ENCODE assay signal across 18 cellular contexts in genomic region chr10:88944813-88945212, GRCh38. TPM values are rescaled to one million over a fixed set of nuclear protein-coding genes. Genes with fewer than 3 reads are reported as not detected.
DNase-seq lines count a peak whose midpoint lies in the region; ATAC-seq and TF ChIP-seq lines count a peak whose summit lies in the region.
"Had no signal": no experiment of that assay in that cellular context is flagged by ENCODE, and none has a peak within 500 bp of the region (broad histone marks: within the 10 kb centered on the region; RNA-seq: fewer than 3 reads in every experiment).

No MANE protein-coding gene starts in this region.

- H3K36me3 ChIP-seq in SJCRH30: no peaks in the 10 kb centered on the region

- no peaks in the 10 kb centered on the region for H3K9me3 Mint-ChIP-seq in nephron
- H3K9me3 Mint-ChIP-seq: activated T-cell treated with anti-CD3 and anti-CD28 coated beads, Interleukin-2, amount 50 U/mL, for 4 hours had no signal

- peak overlapping the region in 2 of 3 experiments; percentile 23 to 43 for H3K27ac Mint-ChIP-seq in nephron

- H3K36me3 Mint-ChIP-seq in nephron (ENCODE audit: low read depth): no peaks in the 10 kb centered on the region

- TF ChIP-seq CTCF in GM10266 (IDR thresholded peaks at IDR 0.05; ENCODE audit: control insufficient read depth, insufficient read depth, low read depth, missing control alignments) (no peak), nephron (IDR thresholded peaks at IDR 0.05; ENCODE audit: unreplicated experiment in 3 of 3) (no peak)

- no peaks in the 10 kb centered on the region for H3K27me3 Mint-ChIP-seq in nephron (ENCODE audit: low read depth)

- H3K27me3 ChIP-seq in SJCRH30: no peaks in the 10 kb centered on the region
- H3K27me3 ChIP-seq: dorsolateral prefrontal cortex had no signal

- H3K27ac ChIP-seq in SJCRH30: no peak overlapping the region
- H3K27ac ChIP-seq: dorsolateral prefrontal cortex, parathyroid adenoma had no signal

- no peak overlapping the region for H3K4me3 ChIP-seq in SJCRH30
- H3K4me3 ChIP-seq: dorsolateral prefrontal cortex had no signal

- no peaks in the 10 kb centered on the region for H3K9me3 ChIP-seq in SJCRH30 (replicated peaks)

- DNase-seq in GM10266 (ENCODE audit: extremely low spot score) (peak; percentile 6), SJCRH30 (no peak), GM03348 (ENCODE audit: low spot score) (no peak), NCI-H1105 treated with DMSO at 0.1 percent for 48 hours (lab: John Stamatoyannopoulos, UW) (no peak), GOT3 (lab: John Stamatoyannopoulos, UW) (no peak)
- DNase-seq: activated CD4-positive, CD25-positive, alpha-beta regulatory T cell; activated T-cell treated with anti-CD3 and anti-CD28 coated beads, Interleukin-2, amount 50 U/mL, for 4 hours; dorsolateral prefrontal cortex; EL; NCI-H187; NCI-H774; stimulated activated CD4-positive, alpha-beta T cell treated with anti-CD3 and anti-CD28 coated beads, Interleukin-1b, Interleukin-23, amount 100 ng/mL, for 48 hours had no signal

- H3K4me1 Mint-ChIP-seq in nephron: peaks cover 13% of the 10 kb centered on the region

- no peaks in the 10 kb centered on the region for H3K4me1 ChIP-seq in SJCRH30
- H3K4me1 ChIP-seq: parathyroid adenoma had no signal

- H3K4me3 Mint-ChIP-seq in nephron: no peak overlapping the region
- H3K4me3 Mint-ChIP-seq: activated T-cell treated with anti-CD3 and anti-CD28 coated beads, Interleukin-2, amount 50 U/mL, for 4 hours had no signal

- peak; percentile 61 for ATAC-seq in GM19467 (IDR thresholded peaks at IDR 0.05; ENCODE audit: unreplicated experiment)
- peak; percentile 67 for ATAC-seq in HG03432 (IDR thresholded peaks at IDR 0.05; ENCODE audit: unreplicated experiment)
- ATAC-seq: activated T-cell treated with anti-CD3 and anti-CD28 coated beads, Interleukin-2, amount 50 U/mL, for 4 hours; HCT116; SK-N-SH treated with all-trans-retinoic acid at 6 μM for 48 hours had no signal

RNA-seq across cellular contexts. Expression of gene ACTA2, which starts 7.8 kb away (rescaled TPM):
- total RNA-seq in SJCRH30 (2014; rRNA removed; shearing (Covaris generic)): 0.48 and 0.95 TPM in 2 replicates

RNA-seq across cellular contexts. Expression of gene FAS, which starts 45.8 kb away (rescaled TPM):
- total RNA-seq in SJCRH30 (2014; rRNA removed; shearing (Covaris generic)): 0.48 and 0.75 TPM in 2 replicates
